In the genomic region with DNA sequence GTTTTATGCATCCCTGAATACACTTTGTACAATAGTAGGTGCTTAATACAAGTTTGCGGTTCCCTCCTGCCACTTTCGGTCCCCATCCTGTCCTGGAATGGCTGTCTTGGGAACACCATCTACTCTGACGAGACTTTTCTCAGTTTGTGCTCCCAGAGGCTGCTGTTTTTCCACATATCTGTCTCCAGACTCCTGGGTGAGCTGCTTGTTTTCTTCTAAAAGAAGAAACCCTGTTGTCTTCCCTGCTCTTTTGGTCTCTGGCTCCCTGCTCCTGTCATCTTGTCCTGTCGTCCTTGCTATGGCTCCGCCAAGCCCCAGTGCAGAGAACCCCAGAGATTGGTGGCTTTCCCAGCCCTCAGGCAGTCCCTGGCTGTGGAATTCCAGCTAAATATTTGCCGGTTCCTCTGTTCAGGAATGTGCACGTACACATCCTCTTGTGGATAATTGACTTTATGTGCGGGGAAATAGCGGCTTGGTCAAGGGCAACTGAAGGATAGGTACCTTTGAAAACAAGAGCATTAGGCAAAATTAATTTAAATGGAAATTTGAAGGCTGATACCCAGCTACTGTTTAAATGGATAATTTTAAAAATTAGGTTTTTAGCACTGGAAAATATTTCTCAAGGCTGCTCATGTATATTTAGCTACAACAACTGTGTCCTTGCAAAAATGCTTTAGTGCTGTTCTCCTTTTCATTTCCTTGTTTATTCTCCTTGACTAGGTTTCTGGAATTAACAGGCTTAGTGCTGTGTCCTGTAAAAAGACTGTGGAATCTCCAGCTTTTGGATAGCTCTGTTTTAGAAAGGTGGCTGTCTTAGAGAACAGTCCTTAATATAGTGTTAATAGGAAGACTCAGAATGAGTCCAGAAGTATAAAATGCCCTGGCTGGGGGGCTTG, we compare ENCODE assay signal across 17 cellular contexts. TPM values are rescaled to one million over a fixed set of nuclear protein-coding genes. Genes with fewer than 3 reads are reported as not detected.
A peak's percentile ranks its signal among the peaks of the same experiment; 100 is the strongest.
DNase-seq lines count a peak whose midpoint lies in the region; ATAC-seq, FAIRE-seq and TF ChIP-seq lines count a peak whose summit lies in the region.
"Had no signal": no experiment of that assay in that cellular context is flagged by ENCODE, and none has a peak within 500 bp of the region (broad histone marks: within the 10 kb centered on the region; RNA-seq: fewer than 3 reads in every experiment).

No MANE protein-coding gene starts in this region.

- TF ChIP-seq POLR2A in HepG2 (IDR thresholded peaks at IDR 0.05; ENCODE audit: insufficient read depth in 1 of 2, low read depth in 2 of 2, low read length in 2 of 2): peak; percentile 51 to 60
- TF ChIP-seq POLR2A in right lobe of liver (IDR thresholded peaks at IDR 0.05): no peak

- DNase-seq in HepG2 (ENCODE audit: low spot score) (peak; percentile 95), right lobe of liver (no peak), T47D (ENCODE audit: low read depth in 1 of 2, low spot score in 1 of 2) (peak; percentile 30 to 87), lower lobe of right lung (no peak), immature natural killer cell (no peak), GOT3 (lab: John Stamatoyannopoulos, UW) (no peak), NCI-H526 treated with DMSO at 0.1 percent for 48 hours (lab: John Stamatoyannopoulos, UW) (no peak)
- DNase-seq: activated CD4-positive, CD25-positive, alpha-beta regulatory T cell treated with anti-CD3 and anti-CD28 coated beads, Interleukin-2, amount 50 U/mL, for 72 hours; naive thymus-derived CD4-positive, alpha-beta T cell; NCI-H1417 treated with DMSO at 0.1 percent for 48 hours; retina; stimulated activated CD4-positive, alpha-beta T cell treated with anti-CD3 and anti-CD28 coated beads, Interleukin-2, amount 100 ng/mL, for 48 hours had no signal

- BruUV-seq in HepG2 (replicated peaks; lab: Mats Ljungman, UMichigan): TSS peak; percentile 54

- FAIRE-seq in HepG2 (lab: Jason Lieb, UNC): peak; percentile 71

- H3K4me1 ChIP-seq in HepG2 (ENCODE audit: insufficient read depth, low read length) (peaks cover 85% of the 10 kb centered on the region), right lobe of liver (no peaks in the 10 kb centered on the region), lower lobe of right lung (peaks cover 5% of the 10 kb centered on the region)

- peaks cover 3 to 13% of the 10 kb centered on the region in 2 experiments; a peak in 4 of 5 replicates for H3K36me3 ChIP-seq in HepG2 (replicated peaks in 1 of 2; ENCODE audit: control insufficient read depth in 1 of 2, insufficient read depth in 2 of 2, low read length in 2 of 2)
- no peaks in the 10 kb centered on the region for H3K36me3 ChIP-seq in right lobe of liver
- peaks cover 13% of the 10 kb centered on the region for H3K36me3 ChIP-seq in lower lobe of right lung

- H3K27me3 Mint-ChIP-seq in immature natural killer cell (ENCODE audit: low read depth in 3 of 3): no peaks in the 10 kb centered on the region
- H3K27me3 Mint-ChIP-seq: activated naive CD4-positive, alpha-beta T cell treated with anti-CD3 and anti-CD28 coated beads, Interleukin-2, amount 50 U/mL, for 24 hours; central memory CD8-positive, alpha-beta T cell; naive thymus-derived CD4-positive, alpha-beta T cell had no signal

- no peaks in the 10 kb centered on the region for H4K20me1 ChIP-seq in HepG2 (ENCODE audit: insufficient read depth, low read length)

- H3K9ac ChIP-seq in HepG2 (ENCODE audit: insufficient read depth, low read depth, low read length): peak overlapping the region; percentile 75
- H3K9ac ChIP-seq: KMS-11 had no signal

- no peaks in the 10 kb centered on the region for H3K4me1 Mint-ChIP-seq in immature natural killer cell
- H3K4me1 Mint-ChIP-seq: activated naive CD4-positive, alpha-beta T cell treated with anti-CD3 and anti-CD28 coated beads, Interleukin-2, amount 50 U/mL, for 24 hours; central memory CD8-positive, alpha-beta T cell had no signal

- WGBS in HepG2 (ENCODE audit: low lambda C conversion rate): 13% methylated on average over 9 of the region's 9 CpGs
- 70% methylated on average over 9 of the region's 9 CpGs for WGBS in right lobe of liver (ENCODE audit: insufficient coverage, low coverage, low lambda C conversion rate, missing lambda C conversion rate)

- TF ChIP-seq EP300 in HepG2 (IDR thresholded peaks at IDR 0.05; ENCODE audit: low read depth in 2 of 2, low read length in 2 of 2): peak in 1 of 2 experiments; percentile 81; a peak in 2 of 4 replicates
- TF ChIP-seq EP300 in HepG2 (CRISPR knock-in tag; IDR thresholded peaks at IDR 0.05; ENCODE audit: borderline replicate concordance): peak; percentile 69; the same call in 1 of the 2 replicates

- H3K79me2 ChIP-seq in HepG2 (ENCODE audit: insufficient read depth, low read length): peaks cover 7% of the 10 kb centered on the region

- TF ChIP-seq CTCF in HepG2 (CRISPR knock-in tag; IDR thresholded peaks at IDR 0.05): no peak
- no peak for TF ChIP-seq CTCF in right lobe of liver (IDR thresholded peaks at IDR 0.05)
- TF ChIP-seq CTCF in lower lobe of right lung (IDR thresholded peaks at IDR 0.05): no peak

- H3K27me3 ChIP-seq in HepG2 (ENCODE audit: control insufficient read depth in 1 of 2, insufficient read depth in 2 of 2, low read length in 2 of 2) (no peaks in the 10 kb centered on the region), right lobe of liver (no peaks in the 10 kb centered on the region), lower lobe of right lung (ENCODE audit: low read depth) (no peaks in the 10 kb centered on the region)

- no peak for TF ChIP-seq RAD21 in HepG2 (CRISPR knock-in tag; IDR thresholded peaks at IDR 0.05)

- H3K9me3 Mint-ChIP-seq in immature natural killer cell: no peaks in the 10 kb centered on the region
- H3K9me3 Mint-ChIP-seq: activated naive CD4-positive, alpha-beta T cell treated with anti-CD3 and anti-CD28 coated beads, Interleukin-2, amount 50 U/mL, for 24 hours; central memory CD8-positive, alpha-beta T cell; naive thymus-derived CD4-positive, alpha-beta T cell had no signal

- no peak overlapping the region for H3K4me3 Mint-ChIP-seq in immature natural killer cell
- H3K4me3 Mint-ChIP-seq: activated naive CD4-positive, alpha-beta T cell treated with anti-CD3 and anti-CD28 coated beads, Interleukin-2, amount 50 U/mL, for 24 hours; central memory CD8-positive, alpha-beta T cell; naive thymus-derived CD4-positive, alpha-beta T cell had no signal

- POLR2A ChIA-PET in HepG2 (lab: Yijun Ruan, JAX): interaction anchor here (0.7 to 3.9 kb wide), 17 partner anchors 10 to 208 kb away, joined by 3 to 41 read pairs (median 5); a partner anchor contains a TSS

- intact Hi-C loops in HepG2 (cut with micrococcal nuclease; ENCODE audit: unreplicated experiment) (loop anchor here (1.0 to 5.0 kb wide), 3 partner anchors 24 to 118 kb away; a partner anchor contains a TSS), right lobe of liver (cut with DNase I) (no loop called here), lower lobe of right lung (cut with DNase I) (no loop called here)

- H3K4me2 ChIP-seq in HepG2 (ENCODE audit: low read depth, low read length): peak overlapping the region; percentile 97
- H3K4me2 ChIP-seq: KMS-11 had no signal

- no peaks in the 10 kb centered on the region for H3K9me3 ChIP-seq in HepG2 (ENCODE audit: low read length)
- no peaks in the 10 kb centered on the region for H3K9me3 ChIP-seq in right lobe of liver
- H3K9me3 ChIP-seq in lower lobe of right lung: no peaks in the 10 kb centered on the region

- no peak overlapping the region for H2AFZ ChIP-seq in HepG2 (ENCODE audit: low read length)

- in situ Hi-C loops in HepG2 (cut with HindIII; ENCODE audit: extremely low pct_ligation_motif_present, low pct_unique_long_range_greater_than_20kb) (no loop called here), T47D (cut with HindIII; ENCODE audit: low pct_unique_long_range_greater_than_20kb, low sequenced_read_pairs) (no loop called here)

- H3K27ac Mint-ChIP-seq in immature natural killer cell: no peak overlapping the region
- H3K27ac Mint-ChIP-seq: activated naive CD4-positive, alpha-beta T cell treated with anti-CD3 and anti-CD28 coated beads, Interleukin-2, amount 50 U/mL, for 24 hours; naive thymus-derived CD4-positive, alpha-beta T cell had no signal

- peaks cover 2 to 3% (median 2%) of the 10 kb centered on the region in 3 donors for H3K36me3 Mint-ChIP-seq in immature natural killer cell

- peak overlapping the region; percentile 14 to 66 (median 49) for H3K4me3 ChIP-seq in HepG2 (replicated peaks in 1 of 3; ENCODE audit: insufficient read depth in 1 of 3, low read depth in 2 of 3, low read length in 3 of 3)
- H3K4me3 ChIP-seq in right lobe of liver: no peak overlapping the region
- no peak overlapping the region for H3K4me3 ChIP-seq in lower lobe of right lung

- H3K27ac ChIP-seq in HepG2 (ENCODE audit: extremely low read length, insufficient read depth, low read length): peak overlapping the region; percentile 92
- H3K27ac ChIP-seq in right lobe of liver: no peak overlapping the region
- H3K27ac ChIP-seq in lower lobe of right lung: no peak overlapping the region
- H3K27ac ChIP-seq: KMS-11 had no signal

- peak; percentile 98 for ATAC-seq in HepG2
- no peak for ATAC-seq in right lobe of liver
- peak; percentile 39 to 53 for ATAC-seq in lower lobe of right lung
- ATAC-seq in HG02763 (IDR thresholded peaks at IDR 0.05; ENCODE audit: unreplicated experiment): no peak
- ATAC-seq: naive thymus-derived CD4-positive, alpha-beta T cell had no signal

- CTCF ChIA-PET in HepG2 (lab: Yijun Ruan, JAX; ENCODE audit: low intra/inter-chr PET ratio, low total read pairs): no interaction called here

RNA-seq across cellular contexts. Expression of a gene that starts 50.2 kb away (rescaled TPM):
- not detected in 2 replicates for total RNA-seq in HepG2 (2016; rRNA removed; fragmentation: Illumina TruSeq; extraction: Trizol)
- 0.35 TPM in 1 of 2 replicates, not detected in the other for total RNA-seq in HepG2 (2016; cell fraction: cytosol; rRNA removed; fragmentation: Illumina TruSeq; extraction: Trizol; ENCODE audit: low read depth)
- not detected in 2 replicates for total RNA-seq in HepG2 (2016; cell fraction: insoluble cytoplasmic fraction; rRNA removed; fragmentation: Illumina TruSeq; extraction: Trizol)
- total RNA-seq in HepG2 (2016; cell fraction: membrane; rRNA removed; fragmentation: Illumina TruSeq; extraction: Trizol): 0.07 and 0.40 TPM in 2 replicates
- not detected in 2 replicates for total RNA-seq in HepG2 (2016; cell fraction: nucleus; rRNA removed; fragmentation: Illumina TruSeq; extraction: Trizol)
- 5.1 and 6.2 TPM in 2 replicates for polyA plus RNA-seq in HepG2 (2011; rRNA removed)
- 1.6 and 1.7 TPM in 2 replicates for polyA plus RNA-seq in HepG2 (2011; cell fraction: cytosol; rRNA removed)
- polyA plus RNA-seq in HepG2 (2011; cell fraction: nucleus; rRNA removed): 21.0 and 30.1 TPM in 2 replicates
- 1.9 and 3.9 TPM in 2 replicates for polyA plus RNA-seq in HepG2 (2012)
- polyA plus RNA-seq in HepG2 (2016; cell fraction: cytosol; fragmentation: Illumina TruSeq; extraction: Trizol; ENCODE audit: low read depth): not detected in 2 replicates
- polyA plus RNA-seq in HepG2 (2016; cell fraction: insoluble cytoplasmic fraction; fragmentation: Illumina TruSeq; extraction: Trizol; ENCODE audit: low read depth): not detected in 2 replicates
- polyA plus RNA-seq in HepG2 (2016; cell fraction: membrane; fragmentation: Illumina TruSeq; extraction: Trizol; ENCODE audit: low read depth): not detected in 2 replicates
- polyA plus RNA-seq in HepG2 (2016; cell fraction: nucleus; fragmentation: Illumina TruSeq; extraction: Trizol; ENCODE audit: insufficient read depth, low read depth): not detected in 2 replicates
- polyA minus RNA-seq in HepG2 (2011; rRNA and poly(A)+ RNA removed; ENCODE audit: low replicate concordance): 8.9 and 232 TPM in 2 replicates
- polyA minus RNA-seq in HepG2 (2011; cell fraction: cytosol; rRNA and poly(A)+ RNA removed): 2.2 and 2.3 TPM in 2 replicates
- polyA minus RNA-seq in HepG2 (2011; cell fraction: nucleus; rRNA and poly(A)+ RNA removed): 7.0 and 7.5 TPM in 2 replicates
- not detected for total RNA-seq in right lobe of liver
- total RNA-seq in lower lobe of right lung: not detected
- polyA plus RNA-seq in immature natural killer cell: under 1 TPM in 1 of 3 donors, not detected in 2; 0.51 TPM
- total RNA-seq: glomerular endothelial cell had no signal
- polyA plus RNA-seq: naive thymus-derived CD4-positive, alpha-beta T cell had no signal

Comparison
In these comparisons a context has a peak if more than half of its experiments do, and no peak if none do; other contexts are left out.
1. ATAC-seq: peak in HepG2 (single experiment) and lower lobe of right lung (2 of 2); none in right lobe of liver (0 of 4) and HG02763 (single experiment).
2. DNase-seq: peak in HepG2 (single experiment) and T47D (2 of 2); none in right lobe of liver (0 of 3), lower lobe of right lung (single experiment), immature natural killer cell (0 of 3), GOT3 (single experiment) and NCI-H526 treated with DMSO at 0.1 percent for 48 hours (single experiment).
3. H3K4me3 ChIP-seq: peak in HepG2 (3 of 3); none in right lobe of liver (0 of 3) and lower lobe of right lung (single experiment).